In the genomic region with DNA sequence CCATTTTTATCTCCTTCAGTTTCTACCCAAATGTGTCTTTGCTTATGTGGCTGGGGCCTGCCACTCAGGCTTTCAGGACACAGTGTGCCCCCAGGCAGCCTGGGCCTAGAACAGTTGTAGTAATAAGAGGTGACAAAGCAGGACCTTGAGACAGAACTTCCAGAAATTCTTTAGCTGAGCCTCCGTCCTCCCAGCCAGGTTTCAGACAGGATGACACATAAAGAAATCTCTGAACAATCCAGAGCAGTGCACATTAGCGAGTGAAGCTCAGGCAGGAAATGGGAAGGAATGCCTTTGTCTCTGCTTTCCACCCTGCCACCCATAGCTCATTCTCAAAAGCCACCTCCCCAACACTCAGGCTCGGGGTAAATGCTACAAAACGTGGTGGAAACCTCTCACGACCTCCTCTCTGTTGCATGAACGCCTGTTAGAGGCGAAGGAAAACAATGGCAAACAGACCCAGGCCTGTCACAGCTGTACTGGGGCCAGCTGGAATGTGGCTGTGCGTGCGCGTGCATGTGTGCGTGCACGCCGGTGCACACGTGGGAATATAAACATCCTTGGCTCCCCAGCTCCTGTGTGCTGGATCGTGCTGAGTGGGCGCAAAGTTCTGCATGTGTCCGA, we compare ENCODE assay signal across 8 cellular contexts.
A peak's percentile ranks its signal among the peaks of the same experiment; 100 is the strongest.
DNase-seq lines count a peak whose midpoint lies in the region; ATAC-seq, FAIRE-seq and TF ChIP-seq lines count a peak whose summit lies in the region.

No MANE protein-coding gene starts in this region.

- peak; percentile 19 for ATAC-seq in GM19395 (IDR thresholded peaks at IDR 0.05; ENCODE audit: unreplicated experiment)

- H3K4me3 ChIP-seq in SJSA1 (no peak overlapping the region), keratinocyte (ENCODE audit: control insufficient read depth in 2 of 3, extremely low read depth in 1 of 3, insufficient read depth in 2 of 3, low read depth in 1 of 3, low read length in 3 of 3) (peak overlapping the region in 1 of 3 experiments; percentile 19), vagina (no peak overlapping the region), WERI-Rb-1 (ENCODE audit: low read depth, low read length) (no peak overlapping the region)

- TF ChIP-seq CTCF in keratinocyte (optimal IDR thresholded peaks at IDR 0.05 in 1 of 3, IDR thresholded peaks at IDR 0.05 in 1 of 3, conservative IDR thresholded peaks at IDR 0.05 in 1 of 3; ENCODE audit: extremely low read depth in 1 of 3, insufficient read depth in 2 of 3, low read length in 3 of 3), result no peak
- TF ChIP-seq CTCF in vagina (IDR thresholded peaks at IDR 0.05), result no peak
- TF ChIP-seq CTCF in WERI-Rb-1 (IDR thresholded peaks at IDR 0.05; ENCODE audit: low read depth, low read length), result no peak

- H3K9me1 ChIP-seq in keratinocyte (ENCODE audit: control insufficient read depth, extremely low read depth, insufficient read depth, low read length), result no peaks in the 10 kb centered on the region

- H4K20me1 ChIP-seq in keratinocyte (ENCODE audit: control insufficient read depth, extremely low read depth, insufficient read depth, low read length), result no peaks in the 10 kb centered on the region

- no peaks in the 10 kb centered on the region for H3K9me3 ChIP-seq in SJSA1 (replicated peaks)
- peaks cover 3% of the 10 kb centered on the region for H3K9me3 ChIP-seq in keratinocyte (ENCODE audit: control insufficient read depth, low read depth, low read length)
- H3K9me3 ChIP-seq in vagina, result no peaks in the 10 kb centered on the region
- no peaks in the 10 kb centered on the region for H3K9me3 ChIP-seq in WERI-Rb-1 (ENCODE audit: severe bottlenecking)

- dilution Hi-C loops in keratinocyte (cut with MboI; ENCODE audit: extremely low pct_ligation_motif_present, low sequenced_read_pairs), result no loop called here

- intact Hi-C loops in vagina (cut with DNase I), result no loop called here

- FAIRE-seq in keratinocyte (lab: Jason Lieb, UNC), result peak; percentile 99

- H3K9ac ChIP-seq in keratinocyte (ENCODE audit: control insufficient read depth, extremely low read depth, insufficient read depth, low read length), result peak overlapping the region; percentile 58

- H3K27ac ChIP-seq in SJSA1 (peak overlapping the region; percentile 82), keratinocyte (ENCODE audit: control insufficient read depth, insufficient read depth, low read length) (peak overlapping the region; percentile 78), vagina (peak overlapping the region; percentile 57), WERI-Rb-1 (no peak overlapping the region)

- H2AFZ ChIP-seq in keratinocyte (ENCODE audit: control insufficient read depth, low read length), result peak overlapping the region; percentile 75

- H3K4me2 ChIP-seq in keratinocyte (ENCODE audit: control insufficient read depth, extremely low read depth, insufficient read depth, low read depth, low read length), result peak overlapping the region; percentile 65

- H3K4me1 ChIP-seq in SJSA1 (replicated peaks) (peaks cover 31% of the 10 kb centered on the region), keratinocyte (ENCODE audit: control insufficient read depth, extremely low read depth, insufficient read depth, low read length) (peaks cover 25% of the 10 kb centered on the region), vagina (peaks cover 79% of the 10 kb centered on the region)

- peak; percentile 62 for DNase-seq in A172 (ENCODE audit: low spot score)
- peak; percentile 68 to 83 for DNase-seq in SJSA1 (ENCODE audit: low read depth in 1 of 2, low spot score in 2 of 2)
- DNase-seq in keratinocyte (ENCODE audit: low read depth, low spot score), result no peak
- no peak for DNase-seq in vagina (ENCODE audit: extremely low spot score in 2 of 2)
- no peak for DNase-seq in cerebellar nuclear complex (lab: John Stamatoyannopoulos, UW)
- DNase-seq in WERI-Rb-1, result no peak
- DNase-seq in NCI-H82 treated with DMSO at 0.1 percent for 48 hours (lab: John Stamatoyannopoulos, UW; ENCODE audit: unreplicated experiment), result no peak

- TF ChIP-seq POLR2A in vagina (IDR thresholded peaks at IDR 0.05), result no peak

- H3K27me3 ChIP-seq in SJSA1 (replicated peaks) (no peaks in the 10 kb centered on the region), keratinocyte (ENCODE audit: control insufficient read depth, extremely low read depth, insufficient read depth, low read length) (no peaks in the 10 kb centered on the region), vagina (no peaks in the 10 kb centered on the region), WERI-Rb-1 (ENCODE audit: insufficient read depth, low read depth, severe bottlenecking) (no peaks in the 10 kb centered on the region)

- no peaks in the 10 kb centered on the region for H3K79me2 ChIP-seq in keratinocyte (ENCODE audit: control insufficient read depth, insufficient read depth, low read length)

- no peaks in the 10 kb centered on the region for H3K36me3 ChIP-seq in SJSA1
- H3K36me3 ChIP-seq in keratinocyte (ENCODE audit: control insufficient read depth in 2 of 2, extremely low read depth in 1 of 2, insufficient read depth in 2 of 2, low read length in 2 of 2), result no peaks in the 10 kb centered on the region
- no peaks in the 10 kb centered on the region for H3K36me3 ChIP-seq in vagina
- no peaks in the 10 kb centered on the region for H3K36me3 ChIP-seq in WERI-Rb-1

Comparison
In these comparisons a context has a peak if more than half of its experiments do, and no peak if none do; other contexts are left out.
1. DNase-seq: peak in A172 (single experiment) and SJSA1 (2 of 2); none in keratinocyte (single experiment), vagina (0 of 2), cerebellar nuclear complex (0 of 2), WERI-Rb-1 (single experiment) and NCI-H82 treated with DMSO at 0.1 percent for 48 hours (single experiment).